Comparison of ENCODE assay signal across 22 cellular contexts in genomic region chr1:206682111-206682510, GRCh38. TPM values are rescaled to one million over a fixed set of nuclear protein-coding genes. Genes with fewer than 3 reads are reported as not detected.
DNase-seq lines count a peak whose midpoint lies in the region; ATAC-seq and TF ChIP-seq lines count a peak whose summit lies in the region.
"Had no signal": no experiment of that assay in that cellular context is flagged by ENCODE, and none has a peak within 500 bp of the region (broad histone marks: within the 10 kb centered on the region; RNA-seq: fewer than 3 reads in every experiment).

No MANE protein-coding gene starts in this region.

- no peaks in the 10 kb centered on the region for H3K27me3 Mint-ChIP-seq in memory B cell

- H3K9me3 ChIP-seq in spleen (no peaks in the 10 kb centered on the region), GM23248 (ENCODE audit: low read depth) (no peaks in the 10 kb centered on the region)

- peaks cover 15% of the 10 kb centered on the region for H3K79me2 ChIP-seq in GM23248 (ENCODE audit: insufficient read depth)

- no peak overlapping the region for H3K27ac ChIP-seq in spleen
- H3K27ac ChIP-seq in GM23248: no peak overlapping the region
- H3K27ac ChIP-seq: KMS-11 had no signal

- in situ Hi-C loops in GM23248 (cut with MboI): no loop called here

- H3K4me1 ChIP-seq in spleen: peaks cover 10 to 79% (median 57%) of the 10 kb centered on the region in 6 donors
- H3K4me1 ChIP-seq in GM23248 (ENCODE audit: insufficient read depth): peaks cover 3% of the 10 kb centered on the region

- H4K20me1 ChIP-seq in GM23248 (ENCODE audit: insufficient read depth): no peaks in the 10 kb centered on the region; the same call in 1 of the 2 replicates

- H3K9ac ChIP-seq in GM23248: no peak overlapping the region
- H3K9ac ChIP-seq: KMS-11 had no signal

- H3K4me2 ChIP-seq in GM23248 (ENCODE audit: unreplicated experiment): no peak overlapping the region
- H3K4me2 ChIP-seq: KMS-11 had no signal

- H3K27me3 ChIP-seq in GM06990 (replicated peaks; ENCODE audit: control insufficient read depth, insufficient read depth, low read length) (no peaks in the 10 kb centered on the region), spleen (replicated peaks in 1 of 7) (no peaks in the 10 kb centered on the region), GM23248 (replicated peaks; ENCODE audit: insufficient read depth) (no peaks in the 10 kb centered on the region)

- peaks cover 16% of the 10 kb centered on the region for H3F3A ChIP-seq in GM23248 (ENCODE audit: insufficient read depth)

- H3K9me2 ChIP-seq in GM23248 (ENCODE audit: insufficient read depth): no peaks in the 10 kb centered on the region

- H3K4me3 ChIP-seq in GM06990 (replicated peaks; ENCODE audit: low read depth, low read length) (peak overlapping the region; percentile 7), spleen (no peak overlapping the region), GM23248 (no peak overlapping the region)
- H3K4me3 ChIP-seq: lung had no signal

- no peak overlapping the region for H2AFZ ChIP-seq in GM23248

- TF ChIP-seq POLR2A in spleen (IDR thresholded peaks at IDR 0.05): no peak

- no peaks in the 10 kb centered on the region for H3K9me3 Mint-ChIP-seq in memory B cell
- H3K9me3 Mint-ChIP-seq: activated CD4-positive, alpha-beta T cell treated with anti-CD3 and anti-CD28 coated beads, Interleukin-2, amount 10 ng/mL, durations not matched to agents 24 days and 14 days; naive thymus-derived CD4-positive, alpha-beta T cell had no signal

- no peaks in the 10 kb centered on the region for H3K36me3 ChIP-seq in GM06990 (ENCODE audit: control insufficient read depth, insufficient read depth, low read length)
- no peaks in the 10 kb centered on the region for H3K36me3 ChIP-seq in spleen
- H3K36me3 ChIP-seq in GM23248 (ENCODE audit: low read depth): no peaks in the 10 kb centered on the region

- intact Hi-C loops in spleen (cut with DNase I; ENCODE audit: low total_unique reads): no loop called here

- H3K4me1 Mint-ChIP-seq in memory B cell: peaks cover 55% of the 10 kb centered on the region

- DNase-seq in GM06990 (ENCODE audit: extremely low read depth, insufficient read length) (peak; percentile 43), GM20000 (ENCODE audit: low spot score) (peak; percentile 45), RPMI8226 (peak; percentile 26), memory B cell (ENCODE audit: low spot score in 2 of 2) (no peak), spleen (no peak), GM23248 (no peak)
- DNase-seq: activated CD4-positive, alpha-beta T cell treated with anti-CD3 and anti-CD28 coated beads, Interleukin-2, amount 10 ng/mL, durations not matched to agents 24 days and 14 days; activated CD8-positive, alpha-beta memory T cell treated with anti-CD3 and anti-CD28 coated beads, Interleukin-2, amount 50 U/mL, for 4 hours; activated gamma-delta T cell; central memory CD4-positive, alpha-beta T cell; H9; naive thymus-derived CD4-positive, alpha-beta T cell; NCI-H1417 treated with DMSO at 0.1 percent for 48 hours; NCI-H2171 treated with DMSO at 0.1 percent for 48 hours; NCI-H748 treated with DMSO at 0.1 percent for 48 hours; posterior cingulate gyrus; stimulated activated CD4-positive, alpha-beta T cell treated with anti-CD3 and anti-CD28 coated beads, Interleukin-4, amount 100 ng/mL, for 1 hour had no signal

- H3K27ac Mint-ChIP-seq in memory B cell: no peak overlapping the region
- H3K27ac Mint-ChIP-seq: activated CD4-positive, alpha-beta T cell treated with anti-CD3 and anti-CD28 coated beads, Interleukin-2, amount 10 ng/mL, durations not matched to agents 24 days and 14 days; H9; naive thymus-derived CD4-positive, alpha-beta T cell had no signal

- no peaks in the 10 kb centered on the region for H3K36me3 Mint-ChIP-seq in memory B cell

- 45 to 72% (median 58%) methylated on average over 3 of the region's 3 CpGs for WGBS in spleen, 5 donors
- 75 to 85% methylated on average over 3 of the region's 3 CpGs for WGBS in GM23248 (ENCODE audit: low coverage in 1 of 2, low lambda C conversion rate in 2 of 2, missing lambda C conversion rate in 2 of 2), 2 experiments

- TF ChIP-seq CTCF in GM06990 (IDR thresholded peaks at IDR 0.05; ENCODE audit: insufficient read depth, low read length, poor library complexity, severe bottlenecking): no peak
- TF ChIP-seq CTCF in GM20000 (IDR thresholded peaks at IDR 0.05; ENCODE audit: extremely low read depth, missing control alignments): no peak
- TF ChIP-seq CTCF in spleen (IDR thresholded peaks at IDR 0.05 in 8 of 11, conservative IDR thresholded peaks at IDR 0.05 in 3 of 11): no peak

- ATAC-seq in memory B cell (ENCODE audit: low read depth): no peak
- no peak for ATAC-seq in HG03025 (IDR thresholded peaks at IDR 0.05; ENCODE audit: low FRiP score, unreplicated experiment)
- ATAC-seq in HG02588 (IDR thresholded peaks at IDR 0.05; ENCODE audit: unreplicated experiment): no peak
- ATAC-seq: esophagus mucosa; naive thymus-derived CD4-positive, alpha-beta T cell had no signal

- peak overlapping the region; percentile 54 for H3K4me3 Mint-ChIP-seq in memory B cell
- H3K4me3 Mint-ChIP-seq: activated CD4-positive, alpha-beta T cell treated with anti-CD3 and anti-CD28 coated beads, Interleukin-2, amount 10 ng/mL, durations not matched to agents 24 days and 14 days; H9 had no signal

RNA-seq across cellular contexts. Expression of gene MAPKAPK2, which starts 2.6 kb away (rescaled TPM):
- 100 to 1,000 TPM in 5 of 7 donors, 10 to 100 TPM in 2; 82.0 to 129 (median 104) TPM for total RNA-seq in spleen
- 10 to 100 TPM; 42.2 to 68.1 (median 53.4) TPM for polyA plus RNA-seq in spleen
- total RNA-seq in GM23248 (2014; rRNA removed; shearing (Covaris generic)): 50.6 and 63.3 TPM in 2 replicates
- 7.5 and 8.8 TPM in 2 replicates for polyA plus RNA-seq in GM23248 (2016; fragmentation: Nextera tagmentation; extraction: Ambion mirVana)

RNA-seq across cellular contexts. Expression of gene DYRK3, which starts 46.8 kb away (rescaled TPM):
- total RNA-seq in spleen: 1 to 10 TPM; 2.4 to 6.6 (median 4.3) TPM
- 1 to 10 TPM in 1 of 3 donors, under 1 TPM in 2; 0.65 to 1.4 (median 0.89) TPM for polyA plus RNA-seq in spleen
- 28.8 and 31.5 TPM in 2 replicates for total RNA-seq in GM23248 (2014; rRNA removed; shearing (Covaris generic))
- polyA plus RNA-seq in GM23248 (2016; fragmentation: Nextera tagmentation; extraction: Ambion mirVana): 16.9 and 18.2 TPM in 2 replicates
- polyA plus RNA-seq: naive thymus-derived CD4-positive, alpha-beta T cell had no signal

Comparison
In these comparisons a context has a peak if more than half of its experiments do, and no peak if none do; other contexts are left out.
1. DNase-seq: peak in GM06990 (single experiment), GM20000 (single experiment) and RPMI8226 (single experiment); none in memory B cell (0 of 2), spleen (single experiment) and GM23248 (single experiment).